Comparison of ENCODE assay signal across 17 cellular contexts in genomic region chr12:113420996-113421595, GRCh38. TPM values are rescaled to one million over a fixed set of nuclear protein-coding genes. Genes with fewer than 3 reads are reported as not detected.
DNase-seq lines count a peak whose midpoint lies in the region; ATAC-seq, FAIRE-seq and TF ChIP-seq lines count a peak whose summit lies in the region.
"Had no signal": no experiment of that assay in that cellular context is flagged by ENCODE, and none has a peak within 500 bp of the region (broad histone marks: within the 10 kb centered on the region; RNA-seq: fewer than 3 reads in every experiment).

No MANE protein-coding gene starts in this region.

- no peak for TF ChIP-seq EP300 in A549 (IDR thresholded peaks at IDR 0.05)
- 0 out of 2 replicates have a peak, but pooled peaks have one; percentile 13 for TF ChIP-seq EP300 in K562 (IDR thresholded peaks at IDR 0.05; ENCODE audit: low read length)

- H3K9me3 ChIP-seq in A549 (no peaks in the 10 kb centered on the region), K562 (replicated peaks; ENCODE audit: control insufficient read depth, insufficient read depth, low read depth, low read length) (no peaks in the 10 kb centered on the region; the same call in 1 of the 2 replicates), lower lobe of right lung (no peaks in the 10 kb centered on the region)

- FAIRE-seq in A549 (lab: Jason Lieb, UNC) (no peak), K562 (lab: Jason Lieb, UNC) (no peak)
- FAIRE-seq: A204.1 had no signal

- H3K4me3 Mint-ChIP-seq in immature natural killer cell (no peak overlapping the region), nephron progenitor cell (no peak overlapping the region)
- no peak overlapping the region for H3K4me3 Mint-ChIP-seq in activated T-helper 17 cell treated with anti-CD3 and anti-CD28 coated beads, Interleukin-2, amount 50 U/mL, for 72 hours

- H4K20me1 ChIP-seq in K562 (replicated peaks; ENCODE audit: control insufficient read depth, insufficient read depth, low read length), result no peaks in the 10 kb centered on the region

- peak overlapping the region; percentile 93; the same call in 1 of the 2 replicates for H2AFZ ChIP-seq in K562 (ENCODE audit: low read depth, low read length)

- intact Hi-C loops in K562 (cut with micrococcal nuclease) (no loop called here), lower lobe of right lung (cut with DNase I) (no loop called here)

- H3K9me3 Mint-ChIP-seq in immature natural killer cell (no peaks in the 10 kb centered on the region), nephron progenitor cell (no peaks in the 10 kb centered on the region)
- no peaks in the 10 kb centered on the region for H3K9me3 Mint-ChIP-seq in activated T-helper 17 cell treated with anti-CD3 and anti-CD28 coated beads, Interleukin-2, amount 50 U/mL, for 72 hours
- H3K9me3 Mint-ChIP-seq: CD4-positive, alpha-beta T cell; IgD-negative memory B cell had no signal

- TF ChIP-seq RAD21 in A549 (conservative IDR thresholded peaks at IDR 0.05 in 1 of 2, IDR thresholded peaks at IDR 0.05 in 1 of 2), result no peak
- no peak for TF ChIP-seq RAD21 in K562 (CRISPR knock-in tag; conservative IDR thresholded peaks at IDR 0.05 in 1 of 2, IDR thresholded peaks at IDR 0.05 in 1 of 2)

- H3K27ac Mint-ChIP-seq in immature natural killer cell (no peak overlapping the region), nephron progenitor cell (no peak overlapping the region)
- no peak overlapping the region for H3K27ac Mint-ChIP-seq in activated T-helper 17 cell treated with anti-CD3 and anti-CD28 coated beads, Interleukin-2, amount 50 U/mL, for 72 hours

- peaks cover 13% of the 10 kb centered on the region for H3K79me2 ChIP-seq in K562 (ENCODE audit: control insufficient read depth, insufficient read depth, low read length)

- H3K4me1 Mint-ChIP-seq in immature natural killer cell (peaks cover 0 to 2% of the 10 kb centered on the region in 2 donors), nephron progenitor cell (peaks cover 33% of the 10 kb centered on the region)
- H3K4me1 Mint-ChIP-seq in activated T-helper 17 cell treated with anti-CD3 and anti-CD28 coated beads, Interleukin-2, amount 50 U/mL, for 72 hours, result peaks cover 4% of the 10 kb centered on the region

- H3K27me3 ChIP-seq in K562 (ENCODE audit: control insufficient read depth in 2 of 2, insufficient read depth in 2 of 2, low read length in 2 of 2) (no peaks in the 10 kb centered on the region), lower lobe of right lung (ENCODE audit: low read depth) (no peaks in the 10 kb centered on the region)

- POLR2A ChIA-PET in A549 (lab: Yijun Ruan, JAX) (interaction anchor here (0.6 to 1.0 kb wide), 2 partner anchors 232 to 236 kb away, joined by 3 to 6 read pairs; partner anchors contain the start of genes DDX54 and RITA1), K562 (lab: Yijun Ruan, JAX) (interaction anchor here (1.1 to 1.4 kb wide), 2 partner anchors 8 to 35 kb away, joined by 3 read pairs; no protein-coding TSS in a partner anchor)

- no peaks in the 10 kb centered on the region for H3K9me1 ChIP-seq in K562 (ENCODE audit: control insufficient read depth, insufficient read depth, low read length)

- H3K36me3 Mint-ChIP-seq in immature natural killer cell, result no peaks in the 10 kb centered on the region
- H3K36me3 Mint-ChIP-seq in nephron progenitor cell (ENCODE audit: low read depth), result no peaks in the 10 kb centered on the region
- no peaks in the 10 kb centered on the region for H3K36me3 Mint-ChIP-seq in activated T-helper 17 cell treated with anti-CD3 and anti-CD28 coated beads, Interleukin-2, amount 50 U/mL, for 72 hours (ENCODE audit: low read depth)
- H3K36me3 Mint-ChIP-seq: IgD-negative memory B cell had no signal

- TF ChIP-seq CTCF in A549 (IDR thresholded peaks at IDR 0.05) (no peak), K562 (IDR thresholded peaks at IDR 0.05 in 2 of 3, conservative IDR thresholded peaks at IDR 0.05 in 1 of 3; ENCODE audit: insufficient read depth in 2 of 3, low read depth in 1 of 3, low read length in 3 of 3) (no peak), lower lobe of right lung (IDR thresholded peaks at IDR 0.05) (no peak), nephron progenitor cell (IDR thresholded peaks at IDR 0.05) (no peak)

- peak overlapping the region; percentile 83 to 96 for H3K27ac ChIP-seq in A549
- H3K27ac ChIP-seq in K562 (ENCODE audit: extremely low read depth, low read depth, low read length), result peak overlapping the region; percentile 96
- no peak overlapping the region for H3K27ac ChIP-seq in lower lobe of right lung

- H3K4me2 ChIP-seq in A549, result peak overlapping the region; percentile 77
- H3K4me2 ChIP-seq in K562 (ENCODE audit: insufficient read depth, low read length), result peak overlapping the region; percentile 83

- CTCF ChIA-PET in A549 (lab: Yijun Ruan, JAX), result interaction anchor here (2.2 kb wide), 1 partner anchor 109 kb away, joined by 14 read pairs; no protein-coding TSS in a partner anchor
- CTCF ChIA-PET in K562 (lab: Yijun Ruan, JAX; ENCODE audit: low intra/inter-chr PET ratio), result no interaction called here

- TF ChIP-seq POLR2A in A549 (IDR thresholded peaks at IDR 0.05; ENCODE audit: low read length) (no peak), K562 (conservative IDR thresholded peaks at IDR 0.05) (no peak)

- in situ Hi-C loops in K562 (cut with MboI), result loop anchor here (25.0 kb wide), 1 partner anchor 234 kb away; the partner anchor contains the start of genes DDX54 and RITA1

- H3K4me3 ChIP-seq in A549 (no peak overlapping the region), K562 (no peak overlapping the region), lower lobe of right lung (no peak overlapping the region)

- peaks cover 63% of the 10 kb centered on the region for H3K4me1 ChIP-seq in A549
- H3K4me1 ChIP-seq in K562 (replicated peaks in 1 of 2; ENCODE audit: control insufficient read depth in 2 of 2, insufficient read depth in 2 of 2, low read length in 2 of 2), result peaks cover 33 to 40% of the 10 kb centered on the region in 2 experiments
- H3K4me1 ChIP-seq in lower lobe of right lung, result peaks cover 37% of the 10 kb centered on the region

- H3K36me3 ChIP-seq in K562 (ENCODE audit: control insufficient read depth, insufficient read depth, low read length) (peaks cover 5% of the 10 kb centered on the region; the same call in 1 of the 3 replicates), lower lobe of right lung (no peaks in the 10 kb centered on the region)

- no TSS peak for BruUV-seq in K562 (replicated peaks; lab: Mats Ljungman, UMichigan)

- H3K27me3 Mint-ChIP-seq in immature natural killer cell (ENCODE audit: low read depth in 3 of 3) (peaks cover 0 to 5% (median 4%) of the 10 kb centered on the region in 3 donors), nephron progenitor cell (ENCODE audit: low read depth, poor library complexity) (peaks cover 16% of the 10 kb centered on the region)
- H3K27me3 Mint-ChIP-seq in activated T-helper 17 cell treated with anti-CD3 and anti-CD28 coated beads, Interleukin-2, amount 50 U/mL, for 72 hours, result peaks cover 3% of the 10 kb centered on the region
- H3K27me3 Mint-ChIP-seq: CD4-positive, alpha-beta T cell had no signal

- 57% methylated on average over 2 of the region's 2 CpGs for WGBS in A549 (ENCODE audit: missing lambda C conversion rate)
- 38% methylated on average over 2 of the region's 2 CpGs for WGBS in K562 (ENCODE audit: insufficient coverage, low coverage, missing lambda C conversion rate)

- peak overlapping the region; percentile 82 to 91 for H3K9ac ChIP-seq in K562 (ENCODE audit: insufficient read depth in 1 of 2, low read depth in 2 of 2, low read length in 2 of 2)

- no peak for DNase-seq in A549 (ENCODE audit: low read depth in 1 of 2, low spot score in 1 of 2)
- peak; percentile 53 for DNase-seq in NCI-H69 (lab: John Stamatoyannopoulos, UW)
- DNase-seq in K562 (ENCODE audit: extremely low read depth in 1 of 4, low spot score in 3 of 4), result peak in 3 of 4 experiments; percentile 56 to 66 (median 57)
- peak; percentile 14 for DNase-seq in lower lobe of right lung
- no peak for DNase-seq in activated T-cell treated with anti-CD3 and anti-CD28 coated beads, Interleukin-2, amount 50 U/mL, for 1 hour
- DNase-seq in immature natural killer cell, result no peak
- DNase-seq in nephron progenitor cell, result no peak
- DNase-seq: Calu3; CD4-positive, alpha-beta T cell; NCI-H1048; NCI-H2107; NCI-H774; SHP77 treated with DMSO at 0.1 percent for 48 hours had no signal

- ATAC-seq in A549, result no peak
- ATAC-seq in K562, result no peak; the same call in 2 of the 3 replicates
- no peak for ATAC-seq in lower lobe of right lung
- ATAC-seq in activated T-helper 17 cell treated with anti-CD3 and anti-CD28 coated beads, Interleukin-2, amount 50 U/mL, for 72 hours (replicated peaks), result no peak

RNA-seq across cellular contexts. Expression of gene SDSL, which starts 1.1 kb away (rescaled TPM):
- 21.0 and 22.0 TPM in 2 replicates for polyA plus RNA-seq in A549 (2011; rRNA removed)
- polyA plus RNA-seq in A549 (2012; cell fraction: cytosol; rRNA removed), result 45.0 and 55.4 TPM in 2 replicates
- 41.1 and 51.2 TPM in 2 replicates for polyA plus RNA-seq in A549 (2012; cell fraction: nucleus; rRNA removed)
- 26.3 to 28.0 TPM (median 26.7 TPM) in 3 replicates for polyA plus RNA-seq in A549 (2017; fragmentation: RNase III; extraction: RNeasy Plus Mini Kit Qiagen cat#74134 plus additional on column Dnase treatment)
- polyA minus RNA-seq in A549 (2011; rRNA and poly(A)+ RNA removed), result 10.7 and 18.6 TPM in 2 replicates
- total RNA-seq in K562 (2011; cell fraction: chromatin; rRNA removed; ENCODE audit: low replicate concordance), result 3.2 and 9.7 TPM in 2 replicates
- total RNA-seq in K562 (2011; cell fraction: nucleolus; rRNA removed), result 6.1 and 7.5 TPM in 2 replicates
- 7.0 and 15.4 TPM in 2 replicates for total RNA-seq in K562 (2011; cell fraction: nucleoplasm; rRNA removed)
- 7.4 and 9.1 TPM in 2 replicates for total RNA-seq in K562 (2014; rRNA removed)
- 1.1 and 1.7 TPM in 2 replicates for total RNA-seq in K562 (2014; rRNA removed; fragmentation: Illumina TruSeq; extraction: Trizol)
- total RNA-seq in K562 (2015; rRNA removed; fragmentation: Illumina TruSeq; extraction: Trizol), result 6.3 and 7.8 TPM in 2 replicates
- total RNA-seq in K562 (2021), result 8.4 and 9.1 TPM in 2 replicates
- polyA plus RNA-seq in K562 (2011; rRNA removed), result 9.8 and 10.9 TPM in 2 replicates
- 13.4 and 29.5 TPM in 2 replicates for polyA plus RNA-seq in K562 (2011; cell fraction: cytosol; rRNA removed)
- 5.6 and 8.8 TPM in 2 replicates for polyA plus RNA-seq in K562 (2011; cell fraction: nucleus; rRNA removed)
- 15.2 and 23.6 TPM in 2 replicates for polyA plus RNA-seq in K562 (2012)
- 3.0 and 7.1 TPM in 2 replicates for polyA plus RNA-seq in K562 (2014; fragmentation: Illumina TruSeq; extraction: Trizol)
- 1 to 10 TPM in 1 of 2 experiments, under 1 TPM in 1; 0.31 to 2.0 TPM for polyA plus RNA-seq in K562 (2014; fragmentation: Nextera tagmentation; extraction: Ambion mirVana)
- polyA plus RNA-seq in K562 (2014; rRNA removed), result 11.0 and 13.4 TPM in 2 replicates
- 2.8 and 3.7 TPM in 2 replicates for polyA minus RNA-seq in K562 (2011; rRNA and poly(A)+ RNA removed)
- 5.2 and 5.9 TPM in 2 replicates for polyA minus RNA-seq in K562 (2011; cell fraction: cytosol; rRNA and poly(A)+ RNA removed)
- polyA minus RNA-seq in K562 (2011; cell fraction: nucleus; rRNA and poly(A)+ RNA removed), result 5.4 and 6.6 TPM in 2 replicates
- 12.8 TPM for total RNA-seq in lower lobe of right lung
- polyA plus RNA-seq in immature natural killer cell, result 1 to 10 TPM; 1.1 to 3.9 (median 2.7) TPM
- under 1 TPM; 0.24 to 0.69 TPM for total RNA-seq in activated T-helper 17 cell treated with anti-CD3 and anti-CD28 coated beads, Interleukin-2, amount 50 U/mL, for 72 hours

RNA-seq across cellular contexts. Expression of gene SDS, which starts 17.4 kb away (rescaled TPM):
- polyA plus RNA-seq in A549 (2011; rRNA removed), result 3.7 and 3.9 TPM in 2 replicates
- polyA plus RNA-seq in A549 (2012; cell fraction: cytosol; rRNA removed), result 6.4 and 8.1 TPM in 2 replicates
- 10.0 and 10.8 TPM in 2 replicates for polyA plus RNA-seq in A549 (2012; cell fraction: nucleus; rRNA removed)
- 5.4 to 7.3 TPM (median 6.5 TPM) in 3 replicates for polyA plus RNA-seq in A549 (2017; fragmentation: RNase III; extraction: RNeasy Plus Mini Kit Qiagen cat#74134 plus additional on column Dnase treatment)
- polyA minus RNA-seq in A549 (2011; rRNA and poly(A)+ RNA removed), result 3.8 and 4.2 TPM in 2 replicates
- total RNA-seq in K562 (2011; cell fraction: chromatin; rRNA removed; ENCODE audit: low replicate concordance), result not detected in 2 replicates
- not detected in 2 replicates for total RNA-seq in K562 (2011; cell fraction: nucleolus; rRNA removed)
- not detected in 2 replicates for total RNA-seq in K562 (2011; cell fraction: nucleoplasm; rRNA removed)
- total RNA-seq in K562 (2014; rRNA removed), result 0.24 TPM in 1 of 2 replicates, not detected in the other
- 0.07 TPM in 1 of 2 replicates, not detected in the other for total RNA-seq in K562 (2014; rRNA removed; fragmentation: Illumina TruSeq; extraction: Trizol)
- total RNA-seq in K562 (2015; rRNA removed; fragmentation: Illumina TruSeq; extraction: Trizol), result 0.60 and 1.1 TPM in 2 replicates
- total RNA-seq in K562 (2021), result 0.18 and 0.22 TPM in 2 replicates
- polyA plus RNA-seq in K562 (2011; rRNA removed), result 0.07 TPM in 1 of 2 replicates, not detected in the other
- polyA plus RNA-seq in K562 (2011; cell fraction: cytosol; rRNA removed), result 0.10 TPM in 1 of 2 replicates, not detected in the other
- polyA plus RNA-seq in K562 (2011; cell fraction: nucleus; rRNA removed), result 0.48 TPM in 1 of 2 replicates, not detected in the other
- polyA plus RNA-seq in K562 (2012), result 0.22 and 0.34 TPM in 2 replicates
- polyA plus RNA-seq in K562 (2014; fragmentation: Illumina TruSeq; extraction: Trizol), result 0.09 and 0.10 TPM in 2 replicates
- polyA plus RNA-seq in K562 (2014; fragmentation: Nextera tagmentation; extraction: Ambion mirVana), result under 1 TPM; 0.07 to 0.23 TPM
- polyA plus RNA-seq in K562 (2014; rRNA removed), result 0.15 and 0.30 TPM in 2 replicates
- not detected in 2 replicates for polyA minus RNA-seq in K562 (2011; rRNA and poly(A)+ RNA removed)
- not detected in 2 replicates for polyA minus RNA-seq in K562 (2011; cell fraction: cytosol; rRNA and poly(A)+ RNA removed)
- not detected in 2 replicates for polyA minus RNA-seq in K562 (2011; cell fraction: nucleus; rRNA and poly(A)+ RNA removed)
- 1.1 TPM for total RNA-seq in lower lobe of right lung
- 1 to 10 TPM in 1 of 3 donors, not detected in 2; 1.4 TPM for polyA plus RNA-seq in immature natural killer cell
- not detected for total RNA-seq in activated T-helper 17 cell treated with anti-CD3 and anti-CD28 coated beads, Interleukin-2, amount 50 U/mL, for 72 hours
- total RNA-seq: CD4-positive, alpha-beta T cell; H4 had no signal
- polyA plus RNA-seq: IgD-negative memory B cell had no signal

RNA-seq across cellular contexts. Expression of gene LHX5, which starts 50.6 kb away (rescaled TPM):
- polyA plus RNA-seq in A549 (2011; rRNA removed) (not detected in 2 replicates), A549 (2017; fragmentation: RNase III; extraction: RNeasy Plus Mini Kit Qiagen cat#74134 plus additional on column Dnase treatment) (not detected in 3 replicates), K562 (2011; rRNA removed) (0.09 and 0.17 TPM in 2 replicates), K562 (2014; fragmentation: Illumina TruSeq; extraction: Trizol) (not detected in 2 replicates), K562 (2014; fragmentation: Nextera tagmentation; extraction: Ambion mirVana) (not detected), K562 (2014; rRNA removed) (0.08 TPM in 1 of 2 replicates, not detected in the other), immature natural killer cell (not detected)
- not detected in 2 replicates for polyA plus RNA-seq in A549 (2012; cell fraction: cytosol; rRNA removed)
- 0.01 TPM in 1 of 2 replicates, not detected in the other for polyA plus RNA-seq in A549 (2012; cell fraction: nucleus; rRNA removed)
- polyA minus RNA-seq in A549 (2011; rRNA and poly(A)+ RNA removed), result not detected in 2 replicates
- total RNA-seq in K562 (2011; cell fraction: chromatin; rRNA removed; ENCODE audit: low replicate concordance), result 0.25 TPM in 1 of 2 replicates, not detected in the other
- 0.13 and 0.17 TPM in 2 replicates for total RNA-seq in K562 (2011; cell fraction: nucleolus; rRNA removed)
- total RNA-seq in K562 (2011; cell fraction: nucleoplasm; rRNA removed), result not detected in 2 replicates
- total RNA-seq in K562 (2014; rRNA removed) (0.05 TPM in 1 of 2 replicates, not detected in the other), K562 (2014; rRNA removed; fragmentation: Illumina TruSeq; extraction: Trizol) (not detected in 2 replicates), K562 (2015; rRNA removed; fragmentation: Illumina TruSeq; extraction: Trizol) (not detected in 2 replicates), K562 (2021) (0.04 and 0.16 TPM in 2 replicates), lower lobe of right lung (not detected)
- 0.24 and 0.64 TPM in 2 replicates for polyA plus RNA-seq in K562 (2011; cell fraction: cytosol; rRNA removed)
- polyA plus RNA-seq in K562 (2011; cell fraction: nucleus; rRNA removed), result 0.25 and 0.34 TPM in 2 replicates
- 0.03 and 0.08 TPM in 2 replicates for polyA plus RNA-seq in K562 (2012)
- not detected in 2 replicates for polyA minus RNA-seq in K562 (2011; rRNA and poly(A)+ RNA removed)
- polyA minus RNA-seq in K562 (2011; cell fraction: cytosol; rRNA and poly(A)+ RNA removed), result not detected in 2 replicates
- polyA minus RNA-seq in K562 (2011; cell fraction: nucleus; rRNA and poly(A)+ RNA removed), result 0.13 TPM in 1 of 2 replicates, not detected in the other
- total RNA-seq in activated T-helper 17 cell treated with anti-CD3 and anti-CD28 coated beads, Interleukin-2, amount 50 U/mL, for 72 hours, result not detected
- total RNA-seq: Calu3; CD4-positive, alpha-beta T cell; H4 had no signal
- polyA plus RNA-seq: IgD-negative memory B cell had no signal

Comparison
In these comparisons a context has a peak if more than half of its experiments do, and no peak if none do; other contexts are left out.
1. DNase-seq: peak in NCI-H69 (single experiment), K562 (3 of 4) and lower lobe of right lung (single experiment); none in A549 (0 of 2), activated T-cell treated with anti-CD3 and anti-CD28 coated beads, Interleukin-2, amount 50 U/mL, for 1 hour (single experiment), immature natural killer cell (0 of 3) and nephron progenitor cell (single experiment).
2. Of the 35 proteins assayed by ChIP-seq in both K562 and A549: peak only in K562: EP300; only in A549: none; in both: ZFP36; in neither: 31; mixed calls (peak in some experiments, not most) for 2.